15 cellular contexts compared by ENCODE assay signal in genomic region chr15:91127236-91127914, GRCh38.
"Had no signal": no experiment of that assay in that cellular context is flagged by ENCODE, and none has a peak within 500 bp of the region (broad histone marks: within the 10 kb centered on the region; RNA-seq: fewer than 3 reads in every experiment).

No MANE protein-coding gene starts in this region.

- H3K27ac ChIP-seq: adrenal gland, foreskin keratinocyte, lower lobe of right lung, VCaP had no signal

- DNase-seq: activated CD4-positive, alpha-beta T cell treated with anti-CD3 and anti-CD28 coated beads for 1 hour; activated CD4-positive, alpha-beta T cell treated with anti-CD3 and anti-CD28 coated beads, Interleukin-2, amount 50 U/mL, for 4 hours; activated gamma-delta T cell; adrenal gland; foreskin keratinocyte; left cardiac atrium; lower lobe of right lung; stimulated activated CD4-positive, alpha-beta T cell treated with anti-CD3 and anti-CD28 coated beads, Interleukin-2, amount 100 ng/mL, for 24 hours; stimulated activated naive CD8-positive, alpha-beta T cell treated with anti-CD3 and anti-CD28 coated beads, Interleukin-15, Interleukin-2, amounts not matched to agents 100 U/mL and 50 U/mL, for 24 hours; T-helper 2 cell had no signal

- H3K27ac Mint-ChIP-seq: activated naive CD4-positive, alpha-beta T cell treated with anti-CD3 and anti-CD28 coated beads, Interleukin-2, amount 50 U/mL, for 24 hours; mesothelial cell of epicardium; nephron had no signal

- H3K4me1 Mint-ChIP-seq: activated naive CD4-positive, alpha-beta T cell treated with anti-CD3 and anti-CD28 coated beads, Interleukin-2, amount 50 U/mL, for 24 hours; mesothelial cell of epicardium; nephron had no signal

- H3K9me3 ChIP-seq: adrenal gland, lower lobe of right lung, tibial nerve had no signal

- H3K9me3 Mint-ChIP-seq: activated naive CD4-positive, alpha-beta T cell treated with anti-CD3 and anti-CD28 coated beads, Interleukin-2, amount 50 U/mL, for 24 hours; mesothelial cell of epicardium; nephron had no signal

- H3K4me1 ChIP-seq: adrenal gland, foreskin keratinocyte, lower lobe of right lung had no signal

- ATAC-seq: foreskin keratinocyte; lower lobe of right lung; stimulated activated naive CD8-positive, alpha-beta T cell treated with anti-CD3 and anti-CD28 coated beads, Interleukin-15, Interleukin-2, amounts not matched to agents 100 U/mL and 50 U/mL, for 24 hours had no signal

- H3K36me3 Mint-ChIP-seq: activated naive CD4-positive, alpha-beta T cell treated with anti-CD3 and anti-CD28 coated beads, Interleukin-2, amount 50 U/mL, for 24 hours; mesothelial cell of epicardium had no signal

- H3K27me3 ChIP-seq: foreskin keratinocyte, tibial nerve had no signal

- H3K4me3 Mint-ChIP-seq: activated naive CD4-positive, alpha-beta T cell treated with anti-CD3 and anti-CD28 coated beads, Interleukin-2, amount 50 U/mL, for 24 hours; mesothelial cell of epicardium; nephron had no signal

- H3K36me3 ChIP-seq: adrenal gland, lower lobe of right lung, tibial nerve had no signal

- H3K4me3 ChIP-seq: adrenal gland, lower lobe of right lung, tibial nerve had no signal
